ENCODE assay signal across 3 cellular contexts in the genomic region with DNA sequence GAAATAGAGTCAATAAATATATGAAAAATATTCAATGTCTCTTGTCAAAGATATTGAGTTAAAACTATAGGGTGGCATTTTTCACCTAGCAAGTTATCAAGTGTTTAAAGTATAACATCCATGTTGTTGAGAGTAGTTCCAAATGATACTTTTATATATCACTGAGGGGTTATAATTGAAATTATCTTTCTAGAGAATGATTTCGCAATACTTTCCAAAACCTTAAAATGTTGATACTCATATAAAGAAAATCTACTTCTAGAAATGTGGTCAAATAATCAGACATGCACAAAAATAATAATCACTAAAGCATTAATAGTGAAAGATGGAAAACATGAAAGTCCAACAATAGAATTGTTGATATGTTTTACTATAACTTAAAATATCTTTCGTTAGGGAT.
TF ChIP-seq lines count a peak whose summit lies in the region.

No MANE protein-coding gene starts in this region.

TF ChIP-seq in HepG2, 621 proteins besides CTCF, POLR2A, EP300 and RAD21:
- TF ChIP-seq CEBPB (IDR thresholded peaks at IDR 0.05; ENCODE audit: borderline replicate concordance, low read depth, low read length), result peak; percentile 73
- TF ChIP-seq ZSCAN12 (CRISPR knock-in tag; IDR thresholded peaks at IDR 0.05), result no peak

TF ChIP-seq in IMR-90, 13 proteins besides CTCF, POLR2A, EP300 and RAD21:
- peak; percentile 93 for TF ChIP-seq CEBPB (IDR thresholded peaks at IDR 0.05; ENCODE audit: low read depth, low read length)
- TF ChIP-seq RFX5 (IDR thresholded peaks at IDR 0.05; ENCODE audit: low read depth, low read length), result no peak
- TF ChIP-seq BHLHE40 (IDR thresholded peaks at IDR 0.05; ENCODE audit: low read depth, low read length), result no peak

TF ChIP-seq in H1, 55 proteins besides CTCF, POLR2A, EP300 and RAD21:
- TF ChIP-seq POU5F1 (IDR thresholded peaks at IDR 0.05; ENCODE audit: low read depth, low read length), result no peak
- TF ChIP-seq CEBPB (IDR thresholded peaks at IDR 0.05; ENCODE audit: low read depth, low read length), result peak; percentile 78; the same call in 1 of the 2 replicates
TF ChIP-seq in H1: peak in this region for 1.
